Comparison of ENCODE assay signal across 23 cellular contexts in the genomic region with DNA sequence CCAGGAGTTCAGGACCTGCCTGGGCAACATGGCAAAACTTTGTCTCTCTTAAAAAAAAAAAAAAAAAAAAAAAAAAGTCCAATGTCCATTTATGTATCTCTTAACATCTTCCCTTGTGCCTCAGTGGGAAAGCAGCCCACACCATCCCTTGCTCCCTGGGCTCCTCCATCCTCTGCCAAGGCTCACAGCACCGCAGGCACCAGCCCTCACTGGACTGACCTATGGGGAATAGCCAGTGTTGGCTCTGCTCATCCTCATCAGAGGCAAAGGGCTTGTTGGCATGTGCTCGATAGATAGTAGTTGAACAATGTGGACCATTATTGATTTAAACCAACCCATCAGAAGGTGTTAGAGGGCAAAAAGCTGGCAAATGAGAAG.
DNase-seq lines count a peak whose midpoint lies in the region; ATAC-seq and TF ChIP-seq lines count a peak whose summit lies in the region.
"Had no signal": no experiment of that assay in that cellular context is flagged by ENCODE, and none has a peak within 500 bp of the region (broad histone marks: within the 10 kb centered on the region; RNA-seq: fewer than 3 reads in every experiment).

No MANE protein-coding gene starts in this region.

- intact Hi-C loops in lower lobe of right lung (cut with DNase I), result no loop called here
- intact Hi-C loops in prostate gland (cut with DNase I), result no loop called here

- H3K36me3 Mint-ChIP-seq in WTC11 (peaks cover 28% of the 10 kb centered on the region), glutamatergic neuron (ENCODE audit: unreplicated experiment) (no peaks in the 10 kb centered on the region)
- H3K36me3 Mint-ChIP-seq: activated naive CD4-positive, alpha-beta T cell treated with anti-CD3 and anti-CD28 coated beads, Interleukin-2, amount 10 ng/mL, durations not matched to agents 7 days and 5 days had no signal

- ATAC-seq in WTC11 (no peak), lower lobe of right lung (peak; percentile 3 to 7), upper lobe of left lung (ENCODE audit: low FRiP score in 2 of 2) (peak; percentile 4 to 20), HG02885 (IDR thresholded peaks at IDR 0.05; ENCODE audit: poor library complexity, unreplicated experiment) (no peak)
- ATAC-seq: foreskin keratinocyte had no signal

- no peaks in the 10 kb centered on the region for H3K27me3 ChIP-seq in lower lobe of right lung (ENCODE audit: low read depth)
- no peaks in the 10 kb centered on the region for H3K27me3 ChIP-seq in upper lobe of left lung
- H3K27me3 ChIP-seq in prostate gland (replicated peaks; ENCODE audit: insufficient read depth), result no peaks in the 10 kb centered on the region
- no peaks in the 10 kb centered on the region for H3K27me3 ChIP-seq in WERI-Rb-1 (ENCODE audit: insufficient read depth, low read depth, severe bottlenecking)
- H3K27me3 ChIP-seq: dorsolateral prefrontal cortex, foreskin keratinocyte, ovary, suprapubic skin had no signal

- TF ChIP-seq CTCF in WTC11 (IDR thresholded peaks at IDR 0.05) (no peak), glutamatergic neuron (IDR thresholded peaks at IDR 0.05; ENCODE audit: partially characterized antibody, unreplicated experiment) (no peak), lower lobe of right lung (IDR thresholded peaks at IDR 0.05) (no peak), upper lobe of left lung (IDR thresholded peaks at IDR 0.05) (no peak), prostate gland (IDR thresholded peaks at IDR 0.05) (no peak), WERI-Rb-1 (IDR thresholded peaks at IDR 0.05; ENCODE audit: low read depth, low read length) (no peak)

- H3K9me3 Mint-ChIP-seq in WTC11 (no peaks in the 10 kb centered on the region), glutamatergic neuron (ENCODE audit: unreplicated experiment) (peaks cover 19% of the 10 kb centered on the region)
- H3K9me3 Mint-ChIP-seq: activated naive CD4-positive, alpha-beta T cell treated with anti-CD3 and anti-CD28 coated beads, Interleukin-2, amount 10 ng/mL, durations not matched to agents 7 days and 5 days; CD8-positive, alpha-beta memory T cell; central memory CD8-positive, alpha-beta T cell; naive B cell had no signal

- no peak overlapping the region for H3K27ac ChIP-seq in lower lobe of right lung
- peak overlapping the region in 3 of 4 donors; percentile 65 to 78 (median 77) for H3K27ac ChIP-seq in upper lobe of left lung
- no peak overlapping the region for H3K27ac ChIP-seq in prostate gland
- no peak overlapping the region for H3K27ac ChIP-seq in WERI-Rb-1
- H3K27ac ChIP-seq: foreskin keratinocyte, HL-60, ovary, suprapubic skin had no signal

- H3K9me3 ChIP-seq in lower lobe of right lung (no peaks in the 10 kb centered on the region), upper lobe of left lung (no peaks in the 10 kb centered on the region), prostate gland (no peaks in the 10 kb centered on the region), WERI-Rb-1 (ENCODE audit: severe bottlenecking) (no peaks in the 10 kb centered on the region)
- H3K9me3 ChIP-seq: ovary, suprapubic skin had no signal

- H3K27me3 Mint-ChIP-seq in WTC11 (ENCODE audit: low read depth) (no peaks in the 10 kb centered on the region), glutamatergic neuron (ENCODE audit: unreplicated experiment) (peaks cover 26% of the 10 kb centered on the region)
- H3K27me3 Mint-ChIP-seq: activated naive CD4-positive, alpha-beta T cell treated with anti-CD3 and anti-CD28 coated beads, Interleukin-2, amount 10 ng/mL, durations not matched to agents 7 days and 5 days; CD8-positive, alpha-beta memory T cell; central memory CD8-positive, alpha-beta T cell; memory B cell; naive B cell had no signal

- TF ChIP-seq EP300 in upper lobe of left lung (IDR thresholded peaks at IDR 0.05), result no peak

- TF ChIP-seq POLR2A in upper lobe of left lung (IDR thresholded peaks at IDR 0.05) (no peak), prostate gland (IDR thresholded peaks at IDR 0.05) (no peak)

- CTCF ChIA-PET in WTC11 (lab: Charles Lee), result interaction anchor here (1.4 kb wide), 1 partner anchor 147 kb away, joined by 4 read pairs; no protein-coding TSS in a partner anchor

- WGBS in upper lobe of left lung, 2 donors, result 65 to 98% methylated on average over 2 of the region's 2 CpGs
- 72% methylated on average over 2 of the region's 2 CpGs for WGBS in prostate gland

- DNase-seq in WTC11 (ENCODE audit: low spot score), result no peak
- DNase-seq in glutamatergic neuron, result no peak
- DNase-seq in lower lobe of right lung, result no peak
- no peak for DNase-seq in upper lobe of left lung
- DNase-seq in prostate gland (ENCODE audit: low spot score), result no peak
- DNase-seq in WERI-Rb-1, result no peak
- DNase-seq: activated CD4-positive, alpha-beta T cell treated with anti-CD3 and anti-CD28 coated beads for 4 hours; activated naive CD4-positive, alpha-beta T cell treated with anti-CD3 and anti-CD28 coated beads, Interleukin-2, amount 10 ng/mL, durations not matched to agents 7 days and 5 days; activated T-cell treated with anti-CD3 and anti-CD28 coated beads, Interleukin-2, amount 50 U/mL, for 72 hours; CD8-positive, alpha-beta memory T cell; DMS53; dorsolateral prefrontal cortex; foreskin keratinocyte; naive B cell; NCI-H1105; NCI-H2029 treated with DMSO at 0.1 percent for 48 hours; ovary; SHP77 had no signal

- H3K4me3 Mint-ChIP-seq in WTC11 (no peak overlapping the region), glutamatergic neuron (ENCODE audit: unreplicated experiment) (no peak overlapping the region)
- H3K4me3 Mint-ChIP-seq: activated naive CD4-positive, alpha-beta T cell treated with anti-CD3 and anti-CD28 coated beads, Interleukin-2, amount 10 ng/mL, durations not matched to agents 7 days and 5 days; activated T-cell treated with anti-CD3 and anti-CD28 coated beads, Interleukin-2, amount 50 U/mL, for 72 hours; CD8-positive, alpha-beta memory T cell; central memory CD8-positive, alpha-beta T cell; memory B cell; naive B cell had no signal

- no peaks in the 10 kb centered on the region for H3K4me1 ChIP-seq in lower lobe of right lung
- peaks cover 6 to 13% (median 10%) of the 10 kb centered on the region in 4 donors for H3K4me1 ChIP-seq in upper lobe of left lung
- H3K4me1 ChIP-seq in prostate gland (replicated peaks), result no peaks in the 10 kb centered on the region
- H3K4me1 ChIP-seq: foreskin keratinocyte, suprapubic skin had no signal

- H3K27ac Mint-ChIP-seq in WTC11 (peak overlapping the region; percentile 93), glutamatergic neuron (ENCODE audit: unreplicated experiment) (peak overlapping the region; percentile 69)
- H3K27ac Mint-ChIP-seq: activated naive CD4-positive, alpha-beta T cell treated with anti-CD3 and anti-CD28 coated beads, Interleukin-2, amount 10 ng/mL, durations not matched to agents 7 days and 5 days; activated T-cell treated with anti-CD3 and anti-CD28 coated beads, Interleukin-2, amount 50 U/mL, for 72 hours; memory B cell had no signal

- POLR2A ChIA-PET in WTC11 (lab: Charles Lee), result no interaction called here

- H3K4me1 Mint-ChIP-seq in WTC11 (peaks cover 41% of the 10 kb centered on the region), glutamatergic neuron (ENCODE audit: low read depth, unreplicated experiment) (peaks cover 35% of the 10 kb centered on the region)
- H3K4me1 Mint-ChIP-seq: central memory CD8-positive, alpha-beta T cell had no signal

- no peak overlapping the region for H3K4me3 ChIP-seq in lower lobe of right lung
- no peak overlapping the region for H3K4me3 ChIP-seq in upper lobe of left lung
- no peak overlapping the region for H3K4me3 ChIP-seq in prostate gland
- H3K4me3 ChIP-seq in WERI-Rb-1 (ENCODE audit: low read depth, low read length), result no peak overlapping the region
- H3K4me3 ChIP-seq: dorsolateral prefrontal cortex, ovary, suprapubic skin had no signal

- H3K36me3 ChIP-seq in lower lobe of right lung, result peaks cover 38% of the 10 kb centered on the region
- peaks cover 21 to 43% (median 40%) of the 10 kb centered on the region in 4 donors for H3K36me3 ChIP-seq in upper lobe of left lung
- peaks cover 0 to 11% of the 10 kb centered on the region in 2 donors for H3K36me3 ChIP-seq in prostate gland
- H3K36me3 ChIP-seq in WERI-Rb-1, result peaks cover 36% of the 10 kb centered on the region
- H3K36me3 ChIP-seq: ovary had no signal

TF ChIP-seq in WTC11, 78 proteins besides CTCF, POLR2A, EP300 and RAD21:
- TF ChIP-seq ZNF671 (CRISPR knock-in tag; IDR thresholded peaks at IDR 0.05) (no peak), NFATC4 (CRISPR knock-in tag; IDR thresholded peaks at IDR 0.05) (no peak), NFE2L1 (CRISPR knock-in tag; IDR thresholded peaks at IDR 0.05) (no peak), E2F5 (CRISPR knock-in tag; IDR thresholded peaks at IDR 0.05) (no peak), SP1 (CRISPR knock-in tag; conservative IDR thresholded peaks at IDR 0.05) (no peak), RELA (CRISPR knock-in tag; IDR thresholded peaks at IDR 0.05; ENCODE audit: borderline replicate concordance) (no peak)

Comparison
In these comparisons a context has a peak if more than half of its experiments do, and no peak if none do; other contexts are left out.
1. ATAC-seq: peak in lower lobe of right lung (2 of 2) and upper lobe of left lung (2 of 2); none in WTC11 (single experiment) and HG02885 (single experiment).
2. H3K27ac ChIP-seq: peak in upper lobe of left lung (3 of 4); none in lower lobe of right lung (single experiment), prostate gland (0 of 2) and WERI-Rb-1 (single experiment).